In the genomic region with DNA sequence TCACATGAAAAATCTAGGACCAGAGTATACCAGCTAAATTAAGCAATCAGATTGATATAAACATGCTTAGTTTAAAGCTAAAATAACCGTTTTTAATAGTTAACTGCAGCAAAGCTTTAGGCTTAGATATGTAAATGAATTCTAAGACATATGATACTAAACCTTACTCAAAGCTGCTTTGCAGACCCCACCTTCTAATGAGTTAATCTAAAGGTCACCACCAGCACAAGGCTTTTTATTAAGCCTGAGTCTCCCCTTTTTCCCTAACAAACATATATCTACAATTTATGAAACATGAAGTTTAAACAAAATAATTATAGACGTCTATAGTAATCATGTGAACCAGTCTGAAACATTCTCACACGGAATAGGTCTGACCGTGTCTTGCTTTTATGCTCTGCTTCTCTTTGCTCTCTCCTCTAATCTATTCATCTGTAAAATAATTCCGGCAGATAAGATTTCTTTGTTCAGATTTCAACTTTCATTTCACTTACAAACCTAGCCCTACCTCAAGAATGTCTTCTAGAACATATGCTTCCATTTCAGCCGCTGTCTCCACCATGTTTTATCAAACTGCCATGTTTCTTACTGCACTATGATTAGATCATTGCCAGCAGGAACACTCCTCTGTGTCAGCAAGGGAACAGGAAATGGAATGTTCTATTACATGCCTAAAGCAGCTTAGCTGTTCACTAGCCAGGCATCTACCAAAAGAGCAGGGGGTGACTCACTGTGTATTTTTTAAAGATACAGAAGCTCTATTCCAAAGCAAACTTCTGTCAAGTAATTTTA, we compare ENCODE assay signal across 8 cellular contexts. TPM values are rescaled to one million over a fixed set of nuclear protein-coding genes. Genes with fewer than 3 reads are reported as not detected.
A peak's percentile ranks its signal among the peaks of the same experiment; 100 is the strongest.
DNase-seq lines count a peak whose midpoint lies in the region; ATAC-seq, FAIRE-seq and TF ChIP-seq lines count a peak whose summit lies in the region.

No MANE protein-coding gene starts in this region.

- ATAC-seq in GM18502 (IDR thresholded peaks at IDR 0.05; ENCODE audit: poor library complexity, unreplicated experiment) (peak; percentile 98), HG02885 (IDR thresholded peaks at IDR 0.05; ENCODE audit: poor library complexity, unreplicated experiment) (peak; percentile 94), T-helper 17 cell (peak; percentile 100)

- no peak overlapping the region for H3K27ac Mint-ChIP-seq in T-helper 17 cell

- no peaks in the 10 kb centered on the region for H3K36me3 ChIP-seq in kidney (ENCODE audit: control insufficient read depth in 1 of 2, insufficient read depth in 2 of 2, low read length in 2 of 2)

- in situ Hi-C loops in ACHN (cut with HindIII; ENCODE audit: low pct_ligation_motif_present, low pct_unique_long_range_greater_than_20kb, low sequenced_read_pairs), result no loop called here

- peaks cover 18% of the 10 kb centered on the region for H3K4me1 Mint-ChIP-seq in T-helper 17 cell

- peak overlapping the region; percentile 77 to 97 for H3K4me3 ChIP-seq in kidney (ENCODE audit: low read length in 2 of 2)

- TF ChIP-seq CTCF in kidney (IDR thresholded peaks at IDR 0.05; ENCODE audit: borderline replicate concordance, extremely low read depth, insufficient read depth), result no peak

- FAIRE-seq in kidney (lab: Jason Lieb, UNC), result peak; percentile 99

- H3K9ac ChIP-seq in kidney (ENCODE audit: low read length in 2 of 2), result peak overlapping the region; percentile 83 to 93

- no peaks in the 10 kb centered on the region for H3K9me3 ChIP-seq in T-helper 17 cell (ENCODE audit: control insufficient read depth, low read length, poor library complexity, severe bottlenecking)
- no peaks in the 10 kb centered on the region for H3K9me3 ChIP-seq in kidney (ENCODE audit: control insufficient read depth in 1 of 2, low read length in 2 of 2)

- H3K4me3 Mint-ChIP-seq in T-helper 17 cell, result no peak overlapping the region

- intact Hi-C loops in kidney (cut with DNase I), result no loop called here

- peaks cover 3 to 7% of the 10 kb centered on the region in 2 donors for H3K4me1 ChIP-seq in kidney (ENCODE audit: control insufficient read depth in 1 of 2, insufficient read depth in 1 of 2, low read depth in 1 of 2, low read length in 2 of 2)

- DNase-seq in ACHN (peak; percentile 94), NCI-H1436 treated with DMSO at 0.1 percent for 48 hours (lab: John Stamatoyannopoulos, UW) (peak; percentile 89), T-helper 17 cell (peak; percentile 14 to 39 (median 27)), caudate nucleus (lab: John Stamatoyannopoulos, UW) (peak in 53 of 61 donors; percentile 0 to 92 (median 28)), kidney (no peak)
- peak; percentile 7 to 51 for DNase-seq in stimulated activated CD4-positive, alpha-beta T cell treated with anti-CD3 and anti-CD28 coated beads, Interleukin-2, amount 100 ng/mL, for 24 hours

- peak overlapping the region; percentile 52 for H3K27ac ChIP-seq in caudate nucleus (ENCODE audit: low read depth, low read length)
- H3K27ac ChIP-seq in kidney (ENCODE audit: low read depth in 2 of 2, low read length in 2 of 2), result peak overlapping the region; percentile 74 to 84

- H3K36me3 Mint-ChIP-seq in T-helper 17 cell (ENCODE audit: low read depth), result no peaks in the 10 kb centered on the region

- no peaks in the 10 kb centered on the region for H3K27me3 Mint-ChIP-seq in T-helper 17 cell

RNA-seq across cellular contexts. Expression of gene ANKRD17, which starts 35.9 kb away (rescaled TPM):
- 10 to 100 TPM; 46.7 to 49.3 TPM for total RNA-seq in T-helper 17 cell
- total RNA-seq in kidney, result 67.7 TPM
- 13.3 TPM for polyA plus RNA-seq in kidney (ENCODE audit: insufficient read depth, low read depth, low replicate concordance)
